ENCODE assay signal across 15 cellular contexts in the genomic region with DNA sequence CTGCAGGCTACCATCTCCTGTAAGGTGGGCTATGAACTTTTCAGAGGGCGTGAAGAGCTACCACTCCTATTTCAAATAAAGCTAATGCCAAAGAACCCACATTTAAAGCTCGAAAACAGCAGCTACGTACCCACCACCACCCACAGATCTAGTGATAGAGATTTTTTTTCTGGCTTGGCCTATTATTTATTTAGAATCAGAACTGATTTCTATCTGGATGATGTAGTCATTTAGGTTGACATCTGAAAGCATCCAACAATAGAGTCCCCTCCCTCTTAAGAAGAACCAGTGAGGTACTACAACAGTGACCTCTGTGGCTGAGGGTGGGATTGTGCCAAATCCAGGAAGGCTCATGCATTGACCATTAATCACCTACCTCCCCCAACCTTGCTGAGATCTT.
DNase-seq lines count a peak whose midpoint lies in the region; ATAC-seq and TF ChIP-seq lines count a peak whose summit lies in the region.
"Had no signal": no experiment of that assay in that cellular context is flagged by ENCODE, and none has a peak within 500 bp of the region (broad histone marks: within the 10 kb centered on the region; RNA-seq: fewer than 3 reads in every experiment).

No MANE protein-coding gene starts in this region.

- H3K9me3 ChIP-seq in OCI-LY3 (ENCODE audit: insufficient read depth, low read length) (peaks cover 3% of the 10 kb centered on the region; the same call in 1 of the 2 replicates), right lobe of liver (no peaks in the 10 kb centered on the region)
- H3K9me3 ChIP-seq: breast epithelium, mucosa of descending colon had no signal

- intact Hi-C loops in right lobe of liver (cut with DNase I), result no loop called here

- H3K79me2 ChIP-seq in OCI-LY3 (ENCODE audit: low read length), result no peaks in the 10 kb centered on the region

- H3K36me3 ChIP-seq in OCI-LY3 (replicated peaks; ENCODE audit: low read depth, low read length), result no peaks in the 10 kb centered on the region
- no peaks in the 10 kb centered on the region for H3K36me3 ChIP-seq in right lobe of liver
- H3K36me3 ChIP-seq: breast epithelium had no signal

- no peak for TF ChIP-seq POLR2A in right lobe of liver (IDR thresholded peaks at IDR 0.05)

- no peak for ATAC-seq in right lobe of liver
- ATAC-seq in HG02623 (IDR thresholded peaks at IDR 0.05; ENCODE audit: unreplicated experiment), result no peak
- ATAC-seq: esophagus mucosa, mucosa of descending colon had no signal

- H3K4me1 ChIP-seq in OCI-LY3 (ENCODE audit: low read length) (peaks cover 33% of the 10 kb centered on the region), right lobe of liver (no peaks in the 10 kb centered on the region)
- H3K4me1 ChIP-seq: breast epithelium had no signal

- H3K27ac ChIP-seq in OCI-LY3 (ENCODE audit: low read length) (no peak overlapping the region), right lobe of liver (no peak overlapping the region)
- H3K27ac ChIP-seq: GM23248 had no signal

- peaks cover 6% of the 10 kb centered on the region for H3K36me3 Mint-ChIP-seq in activated naive CD4-positive, alpha-beta T cell treated with anti-CD3 and anti-CD28 coated beads, Interleukin-2, amount 50 U/mL, for 24 hours
- H3K36me3 Mint-ChIP-seq: type B pancreatic cell had no signal

- H4K20me1 ChIP-seq in OCI-LY3 (ENCODE audit: insufficient read depth, low read length), result no peaks in the 10 kb centered on the region

- H3K4me2 ChIP-seq in OCI-LY3 (ENCODE audit: low read length), result peak overlapping the region; percentile 76

- H3K27ac Mint-ChIP-seq in activated naive CD4-positive, alpha-beta T cell treated with anti-CD3 and anti-CD28 coated beads, Interleukin-2, amount 50 U/mL, for 24 hours, result peak overlapping the region; percentile 46
- H3K27ac Mint-ChIP-seq: type B pancreatic cell had no signal

- no peak for DNase-seq in activated naive CD4-positive, alpha-beta T cell treated with anti-CD3 and anti-CD28 coated beads, Interleukin-2, amount 50 U/mL, for 16 hours
- peak; percentile 24 for DNase-seq in germinal center (ENCODE audit: low spot score)
- no peak for DNase-seq in activated effector memory CD4-positive, alpha-beta T cell treated with anti-CD3 and anti-CD28 coated beads, Interleukin-2, amount 50 U/mL, for 16 hours
- no peak for DNase-seq in right lobe of liver
- DNase-seq in activated CD8-positive, alpha-beta memory T cell treated with anti-CD3 and anti-CD28 coated beads, Interleukin-2, amount 50 U/mL, for 4 hours, result no peak
- DNase-seq: AML-193, GM23248, mucosa of descending colon, NCI-H187 had no signal

- peak overlapping the region; percentile 60 for H3K4me3 Mint-ChIP-seq in activated naive CD4-positive, alpha-beta T cell treated with anti-CD3 and anti-CD28 coated beads, Interleukin-2, amount 50 U/mL, for 24 hours
- H3K4me3 Mint-ChIP-seq: type B pancreatic cell had no signal

- peak; percentile 27; the same call in 1 of the 2 replicates for TF ChIP-seq CTCF in OCI-LY3 (IDR thresholded peaks at IDR 0.05; ENCODE audit: low read depth, low read length)
- no peak for TF ChIP-seq CTCF in right lobe of liver (IDR thresholded peaks at IDR 0.05)

- no peak overlapping the region for H2AFZ ChIP-seq in OCI-LY3 (ENCODE audit: low read depth, low read length)
- H2AFZ ChIP-seq: GM23248 had no signal

- no peak overlapping the region for H3K4me3 ChIP-seq in OCI-LY3 (ENCODE audit: low read length)
- no peak overlapping the region for H3K4me3 ChIP-seq in right lobe of liver
- H3K4me3 ChIP-seq: mucosa of descending colon had no signal

- peaks cover 78% of the 10 kb centered on the region for H3K4me1 Mint-ChIP-seq in activated naive CD4-positive, alpha-beta T cell treated with anti-CD3 and anti-CD28 coated beads, Interleukin-2, amount 50 U/mL, for 24 hours

- H3K9me3 Mint-ChIP-seq in activated naive CD4-positive, alpha-beta T cell treated with anti-CD3 and anti-CD28 coated beads, Interleukin-2, amount 50 U/mL, for 24 hours, result peaks cover 7% of the 10 kb centered on the region

- no peak overlapping the region for H3K9ac ChIP-seq in OCI-LY3 (ENCODE audit: low read length)
- H3K9ac ChIP-seq: GM23248 had no signal

- 71% methylated on average over 3 of the region's 3 CpGs for WGBS in right lobe of liver (ENCODE audit: insufficient coverage, low coverage, low lambda C conversion rate, missing lambda C conversion rate)

- H3K27me3 ChIP-seq in OCI-LY3 (ENCODE audit: low read depth, low read length) (no peaks in the 10 kb centered on the region), right lobe of liver (no peaks in the 10 kb centered on the region)
- H3K27me3 ChIP-seq: breast epithelium had no signal

- no peaks in the 10 kb centered on the region for H3K27me3 Mint-ChIP-seq in activated naive CD4-positive, alpha-beta T cell treated with anti-CD3 and anti-CD28 coated beads, Interleukin-2, amount 50 U/mL, for 24 hours
